ENCODE assay signal across 2 cellular contexts in genomic region chr19:12657966-12658365, GRCh38.
TF ChIP-seq lines count a peak whose summit lies in the region.

No MANE protein-coding gene starts in this region.

TF ChIP-seq in GM23338, 12 proteins besides CTCF, POLR2A, EP300 and RAD21:
- TF ChIP-seq EZH2 (IDR thresholded peaks at IDR 0.05; ENCODE audit: low read depth, unreplicated experiment) (no peak), ZNF331 (CRISPR knock-in tag; IDR thresholded peaks at IDR 0.05; ENCODE audit: low read depth) (no peak), ZNF462 (CRISPR knock-in tag; IDR thresholded peaks at IDR 0.05) (no peak)

TF ChIP-seq in HepG2, 621 proteins besides CTCF, POLR2A, EP300 and RAD21:
- TF ChIP-seq ZBTB33 (CRISPR knock-in tag; IDR thresholded peaks at IDR 0.05) (0 out of 2 replicates have a peak, but pooled peaks have one; percentile 10), HOXA5 (CRISPR knock-in tag; IDR thresholded peaks at IDR 0.05) (no peak)
TF ChIP-seq in HepG2: peak in this region for 1.
